ENCODE assay signal across 1 cellular context in genomic region chr12:12776261-12776660, GRCh38.
A peak's percentile ranks its signal among the peaks of the same experiment; 100 is the strongest.
TF ChIP-seq lines count a peak whose summit lies in the region.

No MANE protein-coding gene starts in this region.

TF ChIP-seq in HepG2, 621 proteins besides CTCF, POLR2A, EP300 and RAD21:
- TF ChIP-seq CEBPB (IDR thresholded peaks at IDR 0.05; ENCODE audit: borderline replicate concordance, low read depth, low read length), result peak; percentile 48; the same call in 1 of the 2 replicates
- no peak for TF ChIP-seq ZNF335 (CRISPR knock-in tag; IDR thresholded peaks at IDR 0.05)
